ENCODE assay signal across 8 cellular contexts in the genomic region with DNA sequence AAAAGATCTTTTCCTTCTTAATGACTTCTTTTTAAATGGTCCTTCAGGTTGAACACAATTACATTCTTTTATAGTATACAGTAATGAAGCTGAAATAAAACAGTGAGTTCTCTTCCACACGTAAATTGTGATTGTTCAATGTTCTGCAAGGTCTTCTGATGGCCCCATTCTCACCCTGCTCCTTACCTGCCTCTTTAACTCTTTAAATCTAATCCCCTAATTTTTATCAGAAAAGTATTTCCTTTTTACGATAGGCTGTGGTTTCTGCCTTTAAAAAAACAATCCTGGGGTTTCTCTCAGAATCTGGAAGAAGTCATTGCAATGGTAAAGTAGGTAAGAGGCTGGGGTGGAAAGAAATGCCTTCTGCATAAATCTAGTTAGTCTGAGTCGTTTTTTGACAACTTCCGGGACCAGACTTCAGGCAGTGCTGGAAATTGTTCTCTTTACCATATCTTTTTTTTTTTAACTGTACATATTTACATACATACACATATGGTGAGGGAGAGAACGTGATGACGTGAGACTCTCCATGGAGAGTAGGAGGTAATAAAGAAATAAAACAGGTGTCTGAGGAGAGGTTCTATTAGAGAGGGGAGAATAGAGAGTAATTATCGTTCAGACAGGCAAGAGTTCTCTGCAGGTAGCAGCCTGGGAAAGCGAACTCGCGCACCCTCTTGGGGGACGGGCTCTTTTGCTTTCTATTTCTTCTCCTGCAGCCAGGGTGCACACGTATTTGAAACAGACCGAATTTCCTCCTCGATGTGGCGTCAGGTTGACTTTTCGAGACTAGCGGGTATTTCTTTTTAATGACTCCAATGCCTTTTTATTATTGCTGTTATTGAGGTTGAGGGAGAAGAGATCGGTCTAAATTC. TPM values are rescaled to one million over a fixed set of nuclear protein-coding genes. Genes with fewer than 3 reads are reported as not detected.
DNase-seq lines count a peak whose midpoint lies in the region; ATAC-seq, FAIRE-seq and TF ChIP-seq lines count a peak whose summit lies in the region.

A gene (plus strand): TSS at position 730 of the 872 bp plus-strand sequence. CDS start 467 bp downstream, outside the sequence.

- H2AFZ ChIP-seq in K562 (ENCODE audit: low read depth, low read length), result 0 out of 2 replicates have a peak within 1 kb of the TSS, but pooled peaks have one; percentile 17
- H2AFZ ChIP-seq in keratinocyte (ENCODE audit: control insufficient read depth, low read length), result peak within 1 kb of the TSS; percentile 86

- POLR2A ChIA-PET in K562 (lab: Yijun Ruan, JAX), result no interaction called here

- H3K9me1 ChIP-seq in K562 (ENCODE audit: control insufficient read depth, insufficient read depth, low read length) (no peaks in the 10 kb centered on the region), keratinocyte (ENCODE audit: control insufficient read depth, extremely low read depth, insufficient read depth, low read length) (no peaks in the 10 kb centered on the region)

- H3K4me2 ChIP-seq in K562 (ENCODE audit: insufficient read depth, low read length), result peak within 1 kb of the TSS; percentile 25; the same call in 1 of the 2 replicates
- H3K4me2 ChIP-seq in keratinocyte (ENCODE audit: control insufficient read depth, extremely low read depth, insufficient read depth, low read depth, low read length), result peak within 1 kb of the TSS; percentile 97

- TF ChIP-seq RAD21 in K562 (CRISPR knock-in tag; conservative IDR thresholded peaks at IDR 0.05 in 1 of 2, IDR thresholded peaks at IDR 0.05 in 1 of 2), result no peak

- BruUV-seq in K562 (replicated peaks; lab: Mats Ljungman, UMichigan), result no TSS peak

- no peaks in the 10 kb centered on the region for H3K9me3 ChIP-seq in K562 (replicated peaks; ENCODE audit: control insufficient read depth, insufficient read depth, low read depth, low read length)
- no peaks in the 10 kb centered on the region for H3K9me3 ChIP-seq in keratinocyte (ENCODE audit: control insufficient read depth, low read depth, low read length)

- dilution Hi-C loops in keratinocyte (cut with MboI; ENCODE audit: extremely low pct_ligation_motif_present, low sequenced_read_pairs), result no loop called here

- H3K9ac ChIP-seq in K562 (ENCODE audit: insufficient read depth in 1 of 2, low read depth in 2 of 2, low read length in 2 of 2) (no peak within 1 kb of the TSS; a peak in 1 of 4 replicates), keratinocyte (ENCODE audit: control insufficient read depth, extremely low read depth, insufficient read depth, low read length) (peak within 1 kb of the TSS; percentile 53)

- H3K79me2 ChIP-seq in K562 (ENCODE audit: control insufficient read depth, insufficient read depth, low read length) (no peaks in the 10 kb centered on the region), keratinocyte (ENCODE audit: control insufficient read depth, insufficient read depth, low read length) (no peaks in the 10 kb centered on the region)

- H4K20me1 ChIP-seq in K562 (replicated peaks; ENCODE audit: control insufficient read depth, insufficient read depth, low read length) (no peaks in the 10 kb centered on the region), keratinocyte (ENCODE audit: control insufficient read depth, extremely low read depth, insufficient read depth, low read length) (no peaks in the 10 kb centered on the region)

- CTCF ChIA-PET in K562 (lab: Yijun Ruan, JAX; ENCODE audit: low intra/inter-chr PET ratio), result no interaction called here

- no peak for TF ChIP-seq POLR2A in K562 (conservative IDR thresholded peaks at IDR 0.05)

- ATAC-seq in GM21526 (IDR thresholded peaks at IDR 0.05; ENCODE audit: low FRiP score, unreplicated experiment) (peak; percentile 69), K562 (0 out of 3 replicates have a peak, but pooled peaks have one; percentile 27)

- peak within 1 kb of the TSS; percentile 78 for H3K4me3 ChIP-seq in Jurkat, Clone E6-1 (ENCODE audit: low read length)
- no peak within 1 kb of the TSS for H3K4me3 ChIP-seq in K562
- H3K4me3 ChIP-seq in keratinocyte (ENCODE audit: control insufficient read depth in 2 of 3, extremely low read depth in 1 of 3, insufficient read depth in 2 of 3, low read depth in 1 of 3, low read length in 3 of 3), result peak within 1 kb of the TSS; percentile 42 to 85 (median 80)

- FAIRE-seq in K562 (lab: Jason Lieb, UNC) (no peak), keratinocyte (lab: Jason Lieb, UNC) (no peak)

- H3K36me3 ChIP-seq in K562 (ENCODE audit: control insufficient read depth, insufficient read depth, low read length), result no peaks in the 10 kb centered on the region
- H3K36me3 ChIP-seq in keratinocyte (ENCODE audit: control insufficient read depth in 2 of 2, extremely low read depth in 1 of 2, insufficient read depth in 2 of 2, low read length in 2 of 2), result no peaks in the 10 kb centered on the region

- H3K4me1 ChIP-seq in K562 (replicated peaks in 1 of 2; ENCODE audit: control insufficient read depth in 2 of 2, insufficient read depth in 2 of 2, low read length in 2 of 2) (peaks cover 0 to 9% of the 10 kb centered on the region in 2 experiments; a peak in 3 of 5 replicates), keratinocyte (ENCODE audit: control insufficient read depth, extremely low read depth, insufficient read depth, low read length) (peaks cover 20% of the 10 kb centered on the region)

- in situ Hi-C loops in K562 (cut with MboI), result no loop called here

- 0 out of 6 replicates have a peak, but pooled peaks of 1 of the 3 experiments have one; percentile 1 for TF ChIP-seq CTCF in K562 (IDR thresholded peaks at IDR 0.05 in 2 of 3, conservative IDR thresholded peaks at IDR 0.05 in 1 of 3; ENCODE audit: insufficient read depth in 2 of 3, low read depth in 1 of 3, low read length in 3 of 3)
- TF ChIP-seq CTCF in keratinocyte (optimal IDR thresholded peaks at IDR 0.05 in 1 of 3, IDR thresholded peaks at IDR 0.05 in 1 of 3, conservative IDR thresholded peaks at IDR 0.05 in 1 of 3; ENCODE audit: extremely low read depth in 1 of 3, insufficient read depth in 2 of 3, low read length in 3 of 3), result no peak

- DNase-seq in Daoy (ENCODE audit: low read depth), result peak; percentile 48
- peak; percentile 71 for DNase-seq in Jurkat, Clone E6-1 (ENCODE audit: low read depth, low spot score)
- peak; percentile 26 to 89 (median 57) for DNase-seq in T-helper 2 cell
- DNase-seq in K562 (ENCODE audit: extremely low read depth in 1 of 4, low spot score in 3 of 4), result peak in 1 of 4 experiments; percentile 5
- no peak for DNase-seq in keratinocyte (ENCODE audit: low read depth, low spot score)
- DNase-seq in stimulated activated CD4-positive, alpha-beta T cell treated with anti-CD3 and anti-CD28 coated beads, Interleukin-1b, Interleukin-23, amount 100 ng/mL, for 48 hours, result peak; percentile 62
- DNase-seq in SK-N-DZ (ENCODE audit: low spot score), result no peak

- WGBS in K562 (ENCODE audit: insufficient coverage, low coverage, missing lambda C conversion rate), result 3% methylated on average over 17 of the region's 18 CpGs

- intact Hi-C loops in K562 (cut with micrococcal nuclease), result no loop called here

- H3K27me3 ChIP-seq in K562 (ENCODE audit: control insufficient read depth in 2 of 2, insufficient read depth in 2 of 2, low read length in 2 of 2) (peaks cover 5 to 22% of the 10 kb centered on the region in 2 experiments; a peak in 4 of 5 replicates), keratinocyte (ENCODE audit: control insufficient read depth, extremely low read depth, insufficient read depth, low read length) (peaks cover 45% of the 10 kb centered on the region)

- TF ChIP-seq EP300 in K562 (IDR thresholded peaks at IDR 0.05; ENCODE audit: low read length), result no peak

- H3K27ac ChIP-seq in K562 (ENCODE audit: extremely low read depth, low read depth, low read length) (no peak within 1 kb of the TSS), keratinocyte (ENCODE audit: control insufficient read depth, insufficient read depth, low read length) (no peak within 1 kb of the TSS)

TF ChIP-seq in K562, 482 proteins besides CTCF, POLR2A, EP300 and RAD21 (continues in another document):
- TF ChIP-seq JUN (IDR thresholded peaks at IDR 0.05; ENCODE audit: borderline replicate concordance, low read depth, low read length) (no peak), JUN (CRISPR knock-in tag; IDR thresholded peaks at IDR 0.05; ENCODE audit: borderline replicate concordance) (no peak), CBX8 (IDR thresholded peaks at IDR 0.05; ENCODE audit: borderline replicate concordance, extremely low read depth, low read depth, low read length, poor library complexity, severe bottlenecking) (peak; percentile 51), NFRKB (IDR thresholded peaks at IDR 0.05; ENCODE audit: low read depth) (no peak)

RNA-seq across cellular contexts. Expression of the gene that starts here (rescaled TPM):
- total RNA-seq in Daoy (2014; rRNA removed; shearing (Covaris generic)), result 0.11 TPM in 1 of 2 replicates, not detected in the other
- 3.2 TPM for polyA plus RNA-seq in Jurkat, Clone E6-1 (2012; ENCODE audit: insufficient read depth, insufficient read length)
- not detected in 2 replicates for total RNA-seq in K562 (2011; cell fraction: chromatin; rRNA removed; ENCODE audit: low replicate concordance)
- total RNA-seq in K562 (2011; cell fraction: nucleolus; rRNA removed), result not detected in 2 replicates
- total RNA-seq in K562 (2011; cell fraction: nucleoplasm; rRNA removed), result not detected in 2 replicates
- total RNA-seq in K562 (2014; rRNA removed) (not detected in 2 replicates), K562 (2014; rRNA removed; fragmentation: Illumina TruSeq; extraction: Trizol) (not detected in 2 replicates), K562 (2015; rRNA removed; fragmentation: Illumina TruSeq; extraction: Trizol) (not detected in 2 replicates), K562 (2021) (0.18 TPM in 1 of 2 replicates, not detected in the other)
- polyA plus RNA-seq in K562 (2011; rRNA removed) (not detected in 2 replicates), K562 (2014; fragmentation: Illumina TruSeq; extraction: Trizol) (not detected in 2 replicates), K562 (2014; fragmentation: Nextera tagmentation; extraction: Ambion mirVana) (not detected), K562 (2014; rRNA removed) (not detected in 2 replicates), keratinocyte (0.08 to 0.12 TPM (median 0.09 TPM) in 3 replicates)
- polyA plus RNA-seq in K562 (2011; cell fraction: cytosol; rRNA removed), result not detected in 2 replicates
- not detected in 2 replicates for polyA plus RNA-seq in K562 (2011; cell fraction: nucleus; rRNA removed)
- not detected in 2 replicates for polyA plus RNA-seq in K562 (2012)
- not detected in 2 replicates for polyA minus RNA-seq in K562 (2011; rRNA and poly(A)+ RNA removed)
- not detected in 2 replicates for polyA minus RNA-seq in K562 (2011; cell fraction: cytosol; rRNA and poly(A)+ RNA removed)
- polyA minus RNA-seq in K562 (2011; cell fraction: nucleus; rRNA and poly(A)+ RNA removed), result not detected in 2 replicates
- not detected for polyA plus RNA-seq in keratinocyte (2011; ENCODE audit: low read depth)
- 0.07 and 0.09 TPM in 2 replicates for polyA plus RNA-seq in keratinocyte (2011; cell fraction: cytosol; rRNA removed)
- polyA plus RNA-seq in keratinocyte (2011; cell fraction: nucleus; rRNA removed), result 0.27 and 0.39 TPM in 2 replicates
- polyA plus RNA-seq in keratinocyte (2012; ENCODE audit: low replicate concordance), result 0.11 and 0.16 TPM in 2 replicates
- 0.79 TPM in 1 of 3 replicates, not detected in the others for polyA minus RNA-seq in keratinocyte
- not detected for polyA minus RNA-seq in keratinocyte (2011; cell fraction: cytosol; rRNA and poly(A)+ RNA removed)
- polyA minus RNA-seq in keratinocyte (2011; cell fraction: nucleus; rRNA and poly(A)+ RNA removed), result 0.32 and 0.93 TPM in 2 replicates
- polyA plus RNA-seq in SK-N-DZ (2014; cell fraction: cytosol; rRNA removed), result not detected in 2 replicates
- not detected in 2 replicates for polyA plus RNA-seq in SK-N-DZ (2014; cell fraction: nucleus; rRNA removed)

Comparison
In these comparisons a context has a peak if more than half of its experiments do, and no peak if none do; other contexts are left out.
1. Peak in DNase-seq in Daoy; RNA of the gene not detected or under 1 TPM.
2. Peak in ATAC-seq and H3K4me2 ChIP-seq in K562; RNA of the gene not detected or under 1 TPM.
3. DNase-seq: peak in Jurkat, Clone E6-1 (single experiment), T-helper 2 cell (5 of 5) and stimulated activated CD4-positive, alpha-beta T cell treated with anti-CD3 and anti-CD28 coated beads, Interleukin-1b, Interleukin-23, amount 100 ng/mL, for 48 hours (single experiment); none in keratinocyte (single experiment) and SK-N-DZ (single experiment).